ENCODE assay signal across 8 cellular contexts in the genomic region with DNA sequence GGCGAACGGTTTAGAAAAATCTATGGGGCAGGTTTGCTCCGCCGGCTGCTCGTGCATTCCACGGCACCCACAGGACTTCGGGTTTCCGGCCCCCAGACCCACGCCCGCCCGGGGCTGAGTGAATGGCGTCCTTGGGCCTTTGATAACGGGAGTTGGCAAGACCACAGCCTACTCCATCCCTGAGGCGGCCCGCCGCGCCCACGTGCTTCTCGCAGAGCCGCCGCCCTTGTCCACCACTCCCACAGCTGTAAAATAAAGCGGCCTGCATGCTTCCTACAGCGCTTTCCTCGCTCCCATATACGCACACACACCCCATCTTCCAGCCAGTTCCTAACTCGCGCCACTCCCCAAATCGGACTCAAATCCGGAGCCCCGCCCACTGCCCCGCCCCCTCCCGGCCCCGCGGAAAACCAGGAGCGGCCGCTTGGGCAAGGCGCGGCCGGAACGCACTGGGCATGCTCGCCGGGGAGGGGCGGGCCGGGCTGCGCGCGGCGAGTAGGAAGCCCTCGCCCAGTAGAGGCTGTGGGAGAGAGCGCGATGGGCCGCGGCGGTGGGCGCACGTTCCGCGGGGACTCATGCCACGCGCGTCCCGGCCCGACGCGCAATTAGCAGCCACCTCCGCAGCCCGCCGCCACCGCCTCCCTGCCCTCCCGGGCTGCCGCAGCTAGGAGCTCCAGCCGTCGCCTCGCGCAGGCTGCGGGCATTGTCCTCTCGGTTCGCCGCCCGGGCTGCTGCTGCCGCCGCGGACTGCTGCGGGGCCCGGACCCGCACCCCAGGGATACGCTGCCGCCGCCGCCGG. TPM values are rescaled to one million over a fixed set of nuclear protein-coding genes. Genes with fewer than 3 reads are reported as not detected.
A peak's percentile ranks its signal among the peaks of the same experiment; 100 is the strongest.
DNase-seq lines count a peak whose midpoint lies in the region; ATAC-seq and TF ChIP-seq lines count a peak whose summit lies in the region.

A gene (plus strand): TSS at position 513 of the 799 bp plus-strand sequence. CDS start 468 bp downstream, outside the sequence.

- intact Hi-C loops in left ventricle myocardium inferior (cut with micrococcal nuclease), result loop anchor here (10.0 kb wide), 1 partner anchor 123 kb away; no protein-coding TSS in a partner anchor
- intact Hi-C loops in prostate gland (cut with DNase I), result loop anchor here (10.0 kb wide), 2 partner anchors 107 to 433 kb away; no protein-coding TSS in a partner anchor

- H3K4me1 ChIP-seq in left ventricle myocardium inferior (peaks cover 63% of the 10 kb centered on the region), prostate gland (replicated peaks) (no peaks in the 10 kb centered on the region)

- H3K9me3 Mint-ChIP-seq in T-helper 1 cell treated with Interleukin-12 subunit alpha and Interleukin-12 subunit beta and Interleukin-4 antibody, amounts not matched to agents 30 μg/mL and 1 μg/mL, for 36 hours, result no peaks in the 10 kb centered on the region

- no peaks in the 10 kb centered on the region for H3K27me3 ChIP-seq in left ventricle myocardium inferior (ENCODE audit: low read depth)
- no peaks in the 10 kb centered on the region for H3K27me3 ChIP-seq in prostate gland (replicated peaks; ENCODE audit: insufficient read depth)

- TF ChIP-seq POLR2A in prostate gland (IDR thresholded peaks at IDR 0.05), result peak; percentile 98

- H3K27ac Mint-ChIP-seq in T-helper 1 cell treated with Interleukin-12 subunit alpha and Interleukin-12 subunit beta and Interleukin-4 antibody, amounts not matched to agents 30 μg/mL and 1 μg/mL, for 36 hours, result peak within 1 kb of the TSS; percentile 92

- DNase-seq in GM12864 (ENCODE audit: low read depth) (peak; percentile 77), NCI-H1092 treated with DMSO at 0.1 percent for 48 hours (lab: John Stamatoyannopoulos, UW) (peak; percentile 42), amniotic stem cell (lab: John Stamatoyannopoulos, UW) (peak; percentile 89), left ventricle myocardium inferior (peak; percentile 98), prostate gland (ENCODE audit: low spot score) (peak; percentile 96), ureter (ENCODE audit: low spot score) (peak; percentile 99)

- no peaks in the 10 kb centered on the region for H3K9me3 ChIP-seq in left ventricle myocardium inferior (replicated peaks)
- H3K9me3 ChIP-seq in prostate gland, result no peaks in the 10 kb centered on the region

- peaks cover 37% of the 10 kb centered on the region for H3K4me1 Mint-ChIP-seq in T-helper 1 cell treated with Interleukin-12 subunit alpha and Interleukin-12 subunit beta and Interleukin-4 antibody, amounts not matched to agents 30 μg/mL and 1 μg/mL, for 36 hours (ENCODE audit: low read depth)

- H3K27ac ChIP-seq in left ventricle myocardium inferior (replicated peaks) (peak within 1 kb of the TSS; percentile 94), prostate gland (peak within 1 kb of the TSS; percentile 86 to 94)

- peak within 1 kb of the TSS; percentile 85 for H3K4me3 ChIP-seq in GM12864 (ENCODE audit: low read depth, low read length)
- H3K4me3 ChIP-seq in left ventricle myocardium inferior, result peak within 1 kb of the TSS; percentile 97
- H3K4me3 ChIP-seq in prostate gland, result peak within 1 kb of the TSS; percentile 83 to 87

- no peak for TF ChIP-seq CTCF in GM12864 (IDR thresholded peaks at IDR 0.05; ENCODE audit: low read depth, low read length, missing control alignments)
- TF ChIP-seq CTCF in left ventricle myocardium inferior (IDR thresholded peaks at IDR 0.05; ENCODE audit: borderline replicate concordance), result peak; percentile 19
- peak in 2 of 4 experiments; percentile 4 to 43 for TF ChIP-seq CTCF in prostate gland (IDR thresholded peaks at IDR 0.05)

- peaks cover 22% of the 10 kb centered on the region for H3K36me3 Mint-ChIP-seq in T-helper 1 cell treated with Interleukin-12 subunit alpha and Interleukin-12 subunit beta and Interleukin-4 antibody, amounts not matched to agents 30 μg/mL and 1 μg/mL, for 36 hours (ENCODE audit: low read depth)

- peak; percentile 52 for ATAC-seq in HG02610 (IDR thresholded peaks at IDR 0.05; ENCODE audit: unreplicated experiment)

- H3K36me3 ChIP-seq in left ventricle myocardium inferior (no peaks in the 10 kb centered on the region), prostate gland (no peaks in the 10 kb centered on the region)

- no peaks in the 10 kb centered on the region for H3K27me3 Mint-ChIP-seq in T-helper 1 cell treated with Interleukin-12 subunit alpha and Interleukin-12 subunit beta and Interleukin-4 antibody, amounts not matched to agents 30 μg/mL and 1 μg/mL, for 36 hours (ENCODE audit: low read depth)

- peak within 1 kb of the TSS; percentile 96 for H3K4me3 Mint-ChIP-seq in T-helper 1 cell treated with Interleukin-12 subunit alpha and Interleukin-12 subunit beta and Interleukin-4 antibody, amounts not matched to agents 30 μg/mL and 1 μg/mL, for 36 hours

- WGBS in prostate gland, result under 1% methylated on average over 60 of the region's 91 CpGs

RNA-seq across cellular contexts. Expression of the gene that starts here (rescaled TPM):
- 2.7 TPM for total RNA-seq in left ventricle myocardium inferior
- total RNA-seq in prostate gland, result 10 to 100 TPM in 1 of 2 donors, 1 to 10 TPM in 1; 8.3 to 13.8 TPM
- 14.9 TPM for total RNA-seq in ureter

Comparison
In these comparisons a context has a peak if more than half of its experiments do, and no peak if none do; other contexts are left out.
1. Peak in every context shown above with its lines: DNase-seq, ATAC-seq, H3K4me3 ChIP-seq and H3K27ac ChIP-seq.
2. DNase-seq: peak in every context shown above with its lines; median percentile 99 in ureter; 98 in left ventricle myocardium inferior; 96 in prostate gland; 89 in amniotic stem cell; 77 in GM12864; 42 in NCI-H1092 treated with DMSO at 0.1 percent for 48 hours.